In the genomic region with DNA sequence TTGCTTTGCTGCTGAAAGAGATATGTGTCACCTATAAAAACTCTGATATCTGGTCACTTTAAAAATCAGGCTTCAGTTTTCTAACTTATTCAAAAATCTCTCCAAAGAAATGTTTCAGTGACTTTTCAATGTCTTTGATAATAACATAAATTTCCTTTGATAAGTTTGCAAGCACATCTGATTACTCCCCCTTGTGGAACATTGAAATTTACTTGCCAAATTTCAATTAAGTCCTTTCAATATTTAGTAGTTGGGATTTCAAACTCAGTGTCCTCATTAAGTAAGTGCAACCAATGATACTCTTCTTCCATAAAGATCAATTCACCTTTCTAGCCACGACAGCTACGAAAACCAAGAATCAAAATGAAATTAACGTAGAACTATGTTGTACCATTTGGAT, we compare ENCODE assay signal across 20 cellular contexts.
DNase-seq lines count a peak whose midpoint lies in the region; ATAC-seq and TF ChIP-seq lines count a peak whose summit lies in the region.
"Had no signal": no experiment of that assay in that cellular context is flagged by ENCODE, and none has a peak within 500 bp of the region (broad histone marks: within the 10 kb centered on the region; RNA-seq: fewer than 3 reads in every experiment).

No MANE protein-coding gene starts in this region.

- TF ChIP-seq CTCF in kidney epithelial cell (IDR thresholded peaks at IDR 0.05; ENCODE audit: insufficient read depth, low read length, poor library complexity, severe bottlenecking), result peak; percentile 5
- no peak for TF ChIP-seq CTCF in CD14-positive monocyte (IDR thresholded peaks at IDR 0.05)
- no peak for TF ChIP-seq CTCF in testis (IDR thresholded peaks at IDR 0.05)

- H3K4me3 ChIP-seq in kidney epithelial cell (ENCODE audit: low read depth, low read length) (no peak overlapping the region), testis (no peak overlapping the region)
- H3K4me3 ChIP-seq: GM12878, heart right ventricle, thoracic aorta had no signal

- H3K9me3 Mint-ChIP-seq in CD14-positive monocyte, result no peaks in the 10 kb centered on the region
- no peaks in the 10 kb centered on the region for H3K9me3 Mint-ChIP-seq in activated T-cell treated with anti-CD3 and anti-CD28 coated beads, Interleukin-2, amount 50 U/mL, for 72 hours

- H3K27me3 ChIP-seq in kidney epithelial cell (ENCODE audit: control insufficient read depth, insufficient read depth, low read length), result no peaks in the 10 kb centered on the region
- H3K27me3 ChIP-seq in testis, result no peaks in the 10 kb centered on the region

- no peak overlapping the region for H3K27ac ChIP-seq in testis
- H3K27ac ChIP-seq: heart right ventricle, thoracic aorta had no signal

- H3K36me3 Mint-ChIP-seq in CD14-positive monocyte, result no peaks in the 10 kb centered on the region
- no peaks in the 10 kb centered on the region for H3K36me3 Mint-ChIP-seq in activated T-cell treated with anti-CD3 and anti-CD28 coated beads, Interleukin-2, amount 50 U/mL, for 72 hours (ENCODE audit: insufficient read depth in 2 of 2)

- intact Hi-C loops in CD14-positive monocyte (cut with micrococcal nuclease), result no loop called here
- intact Hi-C loops in testis (cut with DNase I; ENCODE audit: low total_unique reads), result no loop called here

- no peak overlapping the region for H3K27ac Mint-ChIP-seq in CD14-positive monocyte
- no peak overlapping the region for H3K27ac Mint-ChIP-seq in activated T-cell treated with anti-CD3 and anti-CD28 coated beads, Interleukin-2, amount 50 U/mL, for 72 hours

- H3K4me3 Mint-ChIP-seq in CD14-positive monocyte, result no peak overlapping the region
- no peak overlapping the region for H3K4me3 Mint-ChIP-seq in activated T-cell treated with anti-CD3 and anti-CD28 coated beads, Interleukin-2, amount 50 U/mL, for 72 hours

- TF ChIP-seq POLR2A in testis (IDR thresholded peaks at IDR 0.05), result no peak

- H3K36me3 ChIP-seq in kidney epithelial cell (ENCODE audit: control insufficient read depth, insufficient read depth, low read length) (no peaks in the 10 kb centered on the region), testis (ENCODE audit: low read depth, missing control alignments) (no peaks in the 10 kb centered on the region)
- H3K36me3 ChIP-seq: heart right ventricle, thoracic aorta had no signal

- no peaks in the 10 kb centered on the region for H3K4me1 ChIP-seq in testis
- H3K4me1 ChIP-seq: heart right ventricle had no signal

- no peak for ATAC-seq in activated T-cell treated with anti-CD3 and anti-CD28 coated beads, Interleukin-2, amount 50 U/mL, for 72 hours (replicated peaks in 1 of 2)
- ATAC-seq: GM12878, heart right ventricle, left cardiac atrium, right cardiac atrium had no signal

- no peaks in the 10 kb centered on the region for H3K4me1 Mint-ChIP-seq in CD14-positive monocyte
- no peaks in the 10 kb centered on the region for H3K4me1 Mint-ChIP-seq in activated T-cell treated with anti-CD3 and anti-CD28 coated beads, Interleukin-2, amount 50 U/mL, for 72 hours (ENCODE audit: low read depth)

- DNase-seq in COR-L47 (lab: John Stamatoyannopoulos, UW), result peak; percentile 11
- peak; percentile 12 to 27 for DNase-seq in Kasumi-1 (lab: John Stamatoyannopoulos, UW)
- peak; percentile 1 for DNase-seq in amniotic epithelial cell (ENCODE audit: low read depth)
- no peak for DNase-seq in kidney epithelial cell (ENCODE audit: low read depth)
- no peak for DNase-seq in CD14-positive monocyte (ENCODE audit: low spot score)
- no peak for DNase-seq in activated T-cell treated with anti-CD3 and anti-CD28 coated beads, Interleukin-2, amount 50 U/mL, for 72 hours
- DNase-seq in NCI-H2029 treated with DMSO at 0.1 percent for 48 hours (lab: John Stamatoyannopoulos, UW), result no peak
- no peak for DNase-seq in testis
- DNase-seq: activated CD4-positive, CD25-positive, alpha-beta regulatory T cell treated with anti-CD3 and anti-CD28 coated beads, Interleukin-2, amount 50 U/mL, for 72 hours; activated CD8-positive, alpha-beta memory T cell treated with anti-CD3 and anti-CD28 coated beads, Interleukin-2, amount 50 U/mL, for 4 hours; activated naive CD4-positive, alpha-beta T cell treated with Interleukin-2 at 50 U/mL for 16 hours; C1 segment of cervical spinal cord; caudate nucleus; heart right ventricle; left cardiac atrium; right cardiac atrium; stimulated activated CD4-positive, alpha-beta T cell treated with anti-CD3 and anti-CD28 coated beads, Interleukin-2, amount 100 ng/mL, for 24 hours; T-helper 1 cell had no signal

- H3K27me3 Mint-ChIP-seq in CD14-positive monocyte (ENCODE audit: low read depth in 3 of 3), result peaks cover 0 to 2% (median 0%) of the 10 kb centered on the region in 3 donors
- peaks cover 18% of the 10 kb centered on the region for H3K27me3 Mint-ChIP-seq in activated T-cell treated with anti-CD3 and anti-CD28 coated beads, Interleukin-2, amount 50 U/mL, for 72 hours (ENCODE audit: low read depth)

- no peaks in the 10 kb centered on the region for H3K9me3 ChIP-seq in testis
- H3K9me3 ChIP-seq: heart right ventricle, thoracic aorta had no signal

- WGBS in testis, 2 donors, result 86 to 93% methylated on average over 3 of the region's 3 CpGs

Comparison
In these comparisons a context has a peak if more than half of its experiments do, and no peak if none do; other contexts are left out.
1. DNase-seq: peak in COR-L47 (single experiment), Kasumi-1 (2 of 2) and amniotic epithelial cell (single experiment); none in kidney epithelial cell (single experiment), CD14-positive monocyte (single experiment), activated T-cell treated with anti-CD3 and anti-CD28 coated beads, Interleukin-2, amount 50 U/mL, for 72 hours (0 of 2), NCI-H2029 treated with DMSO at 0.1 percent for 48 hours (single experiment) and testis (single experiment).